ENCODE assay signal across 1 cellular context in genomic region chr13:113490496-113491417, GRCh38.
TF ChIP-seq lines count a peak whose summit lies in the region.

Gene DCUN1D2 (minus strand): TSS chr13:113490711. CDS start chr13:113490669, 42 bp downstream.

TF ChIP-seq in H1, 55 proteins besides CTCF, POLR2A, EP300 and RAD21:
- no peak for TF ChIP-seq JUN (IDR thresholded peaks at IDR 0.05; ENCODE audit: low read depth, low read length)
- no peak for TF ChIP-seq HDAC6 (IDR thresholded peaks at IDR 0.05; ENCODE audit: low read depth, low read length)
- peak; percentile 92 for TF ChIP-seq BACH1 (IDR thresholded peaks at IDR 0.05; ENCODE audit: low read length)
- TF ChIP-seq SP2 (IDR thresholded peaks at IDR 0.05; ENCODE audit: low read length), result no peak
- TF ChIP-seq POLR2AphosphoS5 (IDR thresholded peaks at IDR 0.05; ENCODE audit: low read depth, low read length), result peak; percentile 16; the same call in 1 of the 2 replicates
- TF ChIP-seq MAX (IDR thresholded peaks at IDR 0.05), result peak; percentile 22; the same call in 1 of the 2 replicates
- no peak for TF ChIP-seq CHD2 (IDR thresholded peaks at IDR 0.05; ENCODE audit: low read length)
- peak; percentile 34 to 98; a peak in 3 of 4 replicates for TF ChIP-seq HDAC2 (IDR thresholded peaks at IDR 0.05; ENCODE audit: borderline replicate concordance in 1 of 2, low read depth in 2 of 2, low read length in 2 of 2)
- no peak for TF ChIP-seq POU5F1 (IDR thresholded peaks at IDR 0.05; ENCODE audit: low read depth, low read length)
- no peak; the same call in 1 of the 2 replicates for TF ChIP-seq SP4 (IDR thresholded peaks at IDR 0.05; ENCODE audit: low read length)
- TF ChIP-seq TBP (IDR thresholded peaks at IDR 0.05; ENCODE audit: low read depth, low read length), result no peak
- no peak for TF ChIP-seq MAFK (IDR thresholded peaks at IDR 0.05; ENCODE audit: low read depth, low read length)
- no peak for TF ChIP-seq NANOG (IDR thresholded peaks at IDR 0.05; ENCODE audit: insufficient read depth, low read depth, low read length, poor library complexity, severe bottlenecking)
- no peak for TF ChIP-seq RFX5 (IDR thresholded peaks at IDR 0.05; ENCODE audit: borderline replicate concordance, low read depth, low read length)
- TF ChIP-seq FOSL1 (IDR thresholded peaks at IDR 0.05; ENCODE audit: insufficient read depth, low read depth, low read length), result no peak
- peak; percentile 85 for TF ChIP-seq ASH2L (IDR thresholded peaks at IDR 0.05; ENCODE audit: low read length)
- TF ChIP-seq TAF7 (optimal IDR thresholded peaks at IDR 0.05; ENCODE audit: borderline replicate concordance, low read depth, low read length), result no peak
- TF ChIP-seq CEBPB (IDR thresholded peaks at IDR 0.05; ENCODE audit: low read depth, low read length), result no peak
- TF ChIP-seq CBX8 (IDR thresholded peaks at IDR 0.05; ENCODE audit: borderline replicate concordance, low read depth, low read length), result no peak
- peak; percentile 35 for TF ChIP-seq E2F6 (IDR thresholded peaks at IDR 0.05)
- TF ChIP-seq TCF12 (IDR thresholded peaks at IDR 0.05; ENCODE audit: low read depth, low read length), result no peak
- no peak for TF ChIP-seq YY1 (IDR thresholded peaks at IDR 0.05; ENCODE audit: low read depth, low read length)
- TF ChIP-seq RXRA (IDR thresholded peaks at IDR 0.05; ENCODE audit: insufficient read depth, low read depth, low read length), result no peak
- TF ChIP-seq SIRT6 (IDR thresholded peaks at IDR 0.05; ENCODE audit: low read length), result no peak
- TF ChIP-seq KDM4A (IDR thresholded peaks at IDR 0.05; ENCODE audit: low read depth, low read length, severe bottlenecking), result peak; percentile 57
- TF ChIP-seq USF2 (IDR thresholded peaks at IDR 0.05; ENCODE audit: low read length), result no peak
- no peak for TF ChIP-seq BCL11A (IDR thresholded peaks at IDR 0.05; ENCODE audit: low read depth in 2 of 2, low read length in 2 of 2)
- TF ChIP-seq RBBP5 (IDR thresholded peaks at IDR 0.05; ENCODE audit: borderline replicate concordance, low read depth, low read length), result 0 out of 2 replicates have a peak, but pooled peaks have one; percentile 74
- no peak for TF ChIP-seq KDM5A (IDR thresholded peaks at IDR 0.05; ENCODE audit: low read length)
- TF ChIP-seq CHD1 (IDR thresholded peaks at IDR 0.05; ENCODE audit: low read depth, low read length), result no peak
- TF ChIP-seq GTF2F1 (IDR thresholded peaks at IDR 0.05; ENCODE audit: borderline replicate concordance, low read depth, low read length), result no peak
- no peak for TF ChIP-seq RNF2 (IDR thresholded peaks at IDR 0.05; ENCODE audit: borderline replicate concordance, low read depth, low read length, missing control alignments, poor library complexity, severe bottlenecking)
- TF ChIP-seq SP1 (IDR thresholded peaks at IDR 0.05; ENCODE audit: low read depth, low read length), result peak; percentile 48; the same call in 1 of the 2 replicates
- no peak for TF ChIP-seq GABPA (IDR thresholded peaks at IDR 0.05; ENCODE audit: borderline replicate concordance, insufficient read depth, low read length)
- no peak for TF ChIP-seq TEAD4 (IDR thresholded peaks at IDR 0.05; ENCODE audit: low read depth, low read length)
- no peak for TF ChIP-seq CHD7 (IDR thresholded peaks at IDR 0.05; ENCODE audit: insufficient replicate concordance, low read length)
- peak; percentile 96 for TF ChIP-seq EGR1 (IDR thresholded peaks at IDR 0.05; ENCODE audit: borderline replicate concordance, low read depth, low read length)
- TF ChIP-seq BRCA1 (IDR thresholded peaks at IDR 0.05; ENCODE audit: low read depth, low read length), result no peak
- no peak for TF ChIP-seq ZNF274 (IDR thresholded peaks at IDR 0.05; ENCODE audit: borderline replicate concordance, extremely low read depth, low read length)
- TF ChIP-seq JUND (IDR thresholded peaks at IDR 0.05; ENCODE audit: low read length), result no peak
- TF ChIP-seq CTBP2 (IDR thresholded peaks at IDR 0.05; ENCODE audit: borderline replicate concordance, insufficient read depth, insufficient read length, low read length), result peak; percentile 81
- no peak for TF ChIP-seq EZH2 (IDR thresholded peaks at IDR 0.05; ENCODE audit: low read depth, low read length, severe bottlenecking)
- peak; percentile 76 for TF ChIP-seq TAF1 (IDR thresholded peaks at IDR 0.05; ENCODE audit: low read depth, low read length)
- TF ChIP-seq PHF8 (conservative IDR thresholded peaks at IDR 0.05; ENCODE audit: low read depth, low read length), result peak; percentile 74
- TF ChIP-seq CREB1 (IDR thresholded peaks at IDR 0.05), result no peak
- TF ChIP-seq KDM1A (IDR thresholded peaks at IDR 0.05; ENCODE audit: borderline replicate concordance, low read length), result no peak; the same call in 1 of the 2 replicates
- TF ChIP-seq SIX5 (IDR thresholded peaks at IDR 0.05; ENCODE audit: low read depth, low read length), result no peak
- TF ChIP-seq SUZ12 (IDR thresholded peaks at IDR 0.05; ENCODE audit: low read length), result peak; percentile 58; the same call in 1 of the 2 replicates
- TF ChIP-seq ATF2 (IDR thresholded peaks at IDR 0.05; ENCODE audit: low read length), result no peak
- no peak for TF ChIP-seq SAP30 (IDR thresholded peaks at IDR 0.05; ENCODE audit: insufficient read depth, insufficient replicate concordance, low read length)
- TF ChIP-seq NRF1 (IDR thresholded peaks at IDR 0.05; ENCODE audit: low read depth, low read length), result peak; percentile 51
- TF ChIP-seq SRF (IDR thresholded peaks at IDR 0.05; ENCODE audit: low read depth, low read length), result no peak
- no peak for TF ChIP-seq ATF3 (IDR thresholded peaks at IDR 0.05; ENCODE audit: insufficient read depth, low read depth, low read length)
- peak in 1 of 2 experiments; percentile 46; a peak in 1 of 4 replicates for TF ChIP-seq SIN3A (conservative IDR thresholded peaks at IDR 0.05 in 1 of 2, IDR thresholded peaks at IDR 0.05 in 1 of 2; ENCODE audit: low read depth in 1 of 2, low read length in 2 of 2)
- no peak for TF ChIP-seq CBX5 (IDR thresholded peaks at IDR 0.05; ENCODE audit: low read depth, low read length)
